17 cellular contexts compared by ENCODE assay signal in genomic region chr17:76992911-76993310, GRCh38.
"Had no signal": no experiment of that assay in that cellular context is flagged by ENCODE, and none has a peak within 500 bp of the region (broad histone marks: within the 10 kb centered on the region; RNA-seq: fewer than 3 reads in every experiment).

No MANE protein-coding gene starts in this region.

- H3K27ac ChIP-seq: cardiac muscle cell, esophagus muscularis mucosa, thyroid gland, WERI-Rb-1 had no signal

- H3K36me3 Mint-ChIP-seq: activated CD4-positive, alpha-beta memory T cell treated with anti-CD3 and anti-CD28 coated beads for 36 hours; activated CD8-positive, alpha-beta memory T cell treated with anti-CD3 and anti-CD28 coated beads, Interleukin-2, amount 10 ng/mL, durations not matched to agents 7 days and 5 days; activated naive CD4-positive, alpha-beta T cell treated with anti-CD3 and anti-CD28 coated beads, Interleukin-2, amount 50 U/mL, for 72 hours; natural killer cell treated with Interleukin-12 subunit alpha and Interleukin-12 subunit beta and Interleukin-15 and Interleukin-18, amount 100 ng/mL, for 72 hours; stimulated activated memory B cell treated with anti-CD40 and anti-IgM and Interleukin-4, amounts not matched to agents 10 μg/mL and 1 μg/mL and 100 μg/mL, for 72 hours had no signal

- DNase-seq: activated CD4-positive, alpha-beta memory T cell treated with anti-CD3 and anti-CD28 coated beads for 36 hours; activated CD4-positive, alpha-beta T cell treated with anti-CD3 and anti-CD28 coated beads for 36 hours; activated CD8-positive, alpha-beta memory T cell treated with anti-CD3 and anti-CD28 coated beads, Interleukin-2, amount 10 ng/mL, durations not matched to agents 7 days and 5 days; activated effector memory CD4-positive, alpha-beta T cell treated with Interleukin-2 at 50 U/mL for 16 hours; activated T-cell treated with anti-CD3 and anti-CD28 coated beads, Interleukin-2, amount 50 U/mL, for 24 hours; hypothalamus; kidney glomerular epithelial cell; mesenchymal stem cell; nucleus accumbens; thyroid gland; WERI-Rb-1 had no signal

- ATAC-seq: activated CD4-positive, alpha-beta T cell treated with anti-CD3 and anti-CD28 coated beads for 36 hours; activated CD8-positive, alpha-beta memory T cell treated with anti-CD3 and anti-CD28 coated beads, Interleukin-2, amount 10 ng/mL, durations not matched to agents 7 days and 5 days; activated naive CD4-positive, alpha-beta T cell treated with anti-CD3 and anti-CD28 coated beads, Interleukin-2, amount 50 U/mL, for 72 hours; natural killer cell treated with Interleukin-12 subunit alpha and Interleukin-12 subunit beta and Interleukin-15 and Interleukin-18, amount 100 ng/mL, for 72 hours; stimulated activated memory B cell treated with anti-CD40 and anti-IgM and Interleukin-4, amounts not matched to agents 10 μg/mL and 1 μg/mL and 100 μg/mL, for 72 hours had no signal

- H3K27me3 Mint-ChIP-seq: activated CD4-positive, alpha-beta memory T cell treated with anti-CD3 and anti-CD28 coated beads for 36 hours; activated CD4-positive, alpha-beta T cell treated with anti-CD3 and anti-CD28 coated beads for 36 hours; activated CD8-positive, alpha-beta memory T cell treated with anti-CD3 and anti-CD28 coated beads, Interleukin-2, amount 10 ng/mL, durations not matched to agents 7 days and 5 days; activated T-cell treated with anti-CD3 and anti-CD28 coated beads, Interleukin-2, amount 50 U/mL, for 24 hours; natural killer cell treated with Interleukin-12 subunit alpha and Interleukin-12 subunit beta and Interleukin-15 and Interleukin-18, amount 100 ng/mL, for 72 hours had no signal

- H3K27me3 ChIP-seq: cardiac muscle cell, thyroid gland had no signal

- H3K9me3 ChIP-seq: esophagus muscularis mucosa, thyroid gland had no signal

- H3K4me3 Mint-ChIP-seq: activated CD4-positive, alpha-beta memory T cell treated with anti-CD3 and anti-CD28 coated beads for 36 hours; activated CD4-positive, alpha-beta T cell treated with anti-CD3 and anti-CD28 coated beads for 36 hours; activated CD8-positive, alpha-beta memory T cell treated with anti-CD3 and anti-CD28 coated beads, Interleukin-2, amount 10 ng/mL, durations not matched to agents 7 days and 5 days; activated T-cell treated with anti-CD3 and anti-CD28 coated beads, Interleukin-2, amount 50 U/mL, for 24 hours; natural killer cell treated with Interleukin-12 subunit alpha and Interleukin-12 subunit beta and Interleukin-15 and Interleukin-18, amount 100 ng/mL, for 72 hours; stimulated activated memory B cell treated with anti-CD40 and anti-IgM and Interleukin-4, amounts not matched to agents 10 μg/mL and 1 μg/mL and 100 μg/mL, for 72 hours had no signal

- FAIRE-seq: colon had no signal

- H3K4me1 ChIP-seq: thyroid gland had no signal

- H3K36me3 ChIP-seq: cardiac muscle cell, esophagus muscularis mucosa, thyroid gland, WERI-Rb-1 had no signal

- H3K9me3 Mint-ChIP-seq: activated CD4-positive, alpha-beta memory T cell treated with anti-CD3 and anti-CD28 coated beads for 36 hours; activated naive CD4-positive, alpha-beta T cell treated with anti-CD3 and anti-CD28 coated beads, Interleukin-2, amount 50 U/mL, for 72 hours; activated T-cell treated with anti-CD3 and anti-CD28 coated beads, Interleukin-2, amount 50 U/mL, for 24 hours; natural killer cell treated with Interleukin-12 subunit alpha and Interleukin-12 subunit beta and Interleukin-15 and Interleukin-18, amount 100 ng/mL, for 72 hours; stimulated activated memory B cell treated with anti-CD40 and anti-IgM and Interleukin-4, amounts not matched to agents 10 μg/mL and 1 μg/mL and 100 μg/mL, for 72 hours had no signal

- H3K27ac Mint-ChIP-seq: activated CD4-positive, alpha-beta memory T cell treated with anti-CD3 and anti-CD28 coated beads for 36 hours; activated CD4-positive, alpha-beta T cell treated with anti-CD3 and anti-CD28 coated beads for 36 hours; activated CD8-positive, alpha-beta memory T cell treated with anti-CD3 and anti-CD28 coated beads, Interleukin-2, amount 10 ng/mL, durations not matched to agents 7 days and 5 days; activated naive CD4-positive, alpha-beta T cell treated with anti-CD3 and anti-CD28 coated beads, Interleukin-2, amount 50 U/mL, for 72 hours; activated T-cell treated with anti-CD3 and anti-CD28 coated beads, Interleukin-2, amount 50 U/mL, for 24 hours; natural killer cell treated with Interleukin-12 subunit alpha and Interleukin-12 subunit beta and Interleukin-15 and Interleukin-18, amount 100 ng/mL, for 72 hours; stimulated activated memory B cell treated with anti-CD40 and anti-IgM and Interleukin-4, amounts not matched to agents 10 μg/mL and 1 μg/mL and 100 μg/mL, for 72 hours had no signal

- H3K4me3 ChIP-seq: cardiac muscle cell, esophagus muscularis mucosa, thyroid gland had no signal
